ENCODE assay signal across 11 cellular contexts in the genomic region with DNA sequence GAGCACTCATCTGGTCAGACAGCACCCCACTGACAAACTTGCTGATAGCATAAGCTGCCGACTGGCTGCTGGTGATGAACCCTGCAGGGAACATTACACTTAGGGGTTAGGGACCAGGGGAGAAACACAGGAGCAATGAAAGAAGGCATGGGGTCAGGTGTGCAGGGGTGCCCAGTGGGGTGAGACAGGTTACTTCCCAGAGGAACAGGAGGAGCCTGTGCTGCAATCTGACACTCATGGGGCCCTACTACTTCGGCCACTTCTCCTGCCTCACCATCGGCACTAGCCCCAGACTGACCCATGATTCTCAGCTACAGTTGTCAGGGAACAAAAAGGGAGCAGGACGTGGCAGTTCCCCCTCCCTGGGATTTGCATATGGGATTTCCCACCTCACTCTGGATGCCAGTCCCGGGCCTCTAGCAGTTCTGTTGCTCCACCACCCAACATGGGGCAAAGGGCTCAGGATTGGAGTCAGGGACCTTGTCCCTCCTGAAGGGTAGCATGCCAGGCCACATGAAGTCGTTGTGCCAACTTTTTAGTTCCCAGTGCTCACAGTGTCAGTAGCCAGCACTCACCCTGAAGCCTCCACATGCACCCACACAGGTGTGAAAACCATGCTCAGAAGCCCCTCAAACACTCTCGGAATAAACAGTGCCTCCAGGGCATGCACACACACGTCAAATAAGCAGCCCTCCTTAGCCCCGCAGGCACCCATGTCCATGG. TPM values are rescaled to one million over a fixed set of nuclear protein-coding genes. Genes with fewer than 3 reads are reported as not detected.
DNase-seq lines count a peak whose midpoint lies in the region; ATAC-seq, FAIRE-seq and TF ChIP-seq lines count a peak whose summit lies in the region.
"Had no signal": no experiment of that assay in that cellular context is flagged by ENCODE, and none has a peak within 500 bp of the region (broad histone marks: within the 10 kb centered on the region; RNA-seq: fewer than 3 reads in every experiment).

No MANE protein-coding gene starts in this region.

- peaks cover 17% of the 10 kb centered on the region for H3K36me3 Mint-ChIP-seq in type B pancreatic cell

- TF ChIP-seq CTCF in left ventricle myocardium inferior (IDR thresholded peaks at IDR 0.05; ENCODE audit: borderline replicate concordance) (no peak), right atrium auricular region (IDR thresholded peaks at IDR 0.05) (no peak), K562 (IDR thresholded peaks at IDR 0.05 in 2 of 3, conservative IDR thresholded peaks at IDR 0.05 in 1 of 3; ENCODE audit: insufficient read depth in 2 of 3, low read depth in 1 of 3, low read length in 3 of 3) (no peak), type B pancreatic cell (conservative IDR thresholded peaks at IDR 0.05) (no peak)

- peak overlapping the region; percentile 98 for H3K4me2 ChIP-seq in K562 (ENCODE audit: insufficient read depth, low read length)

- POLR2A ChIA-PET in K562 (lab: Yijun Ruan, JAX), result interaction anchor here (0.6 to 5.2 kb wide), 6 partner anchors 9 to 366 kb away, joined by 3 to 33 read pairs (median 4); a partner anchor contains a TSS

- DNase-seq in left ventricle myocardium inferior, result no peak
- no peak for DNase-seq in right atrium auricular region (ENCODE audit: low spot score)
- no peak for DNase-seq in K562 (ENCODE audit: extremely low read depth in 1 of 4, low spot score in 3 of 4)
- no peak for DNase-seq in type B pancreatic cell (ENCODE audit: extremely low spot score, unreplicated experiment)
- no peak for DNase-seq in nucleus accumbens (lab: John Stamatoyannopoulos, UW)
- no peak for DNase-seq in SKM-1 treated with dmso at 0.1 percent for 144 hours (lab: John Stamatoyannopoulos, UW; ENCODE audit: unreplicated experiment)
- DNase-seq in NCI-H2227 treated with DMSO at 0.1 percent for 48 hours (lab: John Stamatoyannopoulos, UW), result no peak
- DNase-seq: activated naive CD4-positive, alpha-beta T cell; stimulated activated CD4-positive, alpha-beta T cell treated with anti-CD3 and anti-CD28 coated beads, Interleukin-12 subunit alpha, Interleukin-12 subunit beta, amount 100 ng/mL, for 4 hours had no signal

- no peak overlapping the region for H2AFZ ChIP-seq in K562 (ENCODE audit: low read depth, low read length)

- CTCF ChIA-PET in K562 (lab: Yijun Ruan, JAX; ENCODE audit: low intra/inter-chr PET ratio), result no interaction called here

- H3K4me3 ChIP-seq in left ventricle myocardium inferior (no peak overlapping the region), right atrium auricular region (no peak overlapping the region), K562 (no peak overlapping the region; the same call in 1 of the 2 replicates), mucosa of rectum (ENCODE audit: low read length in 2 of 2) (peak overlapping the region; percentile 80 to 91)

- no TSS peak for BruUV-seq in K562 (replicated peaks; lab: Mats Ljungman, UMichigan)

- H3K9me3 Mint-ChIP-seq in type B pancreatic cell, result no peaks in the 10 kb centered on the region

- no peaks in the 10 kb centered on the region for H3K27me3 Mint-ChIP-seq in type B pancreatic cell

- peaks cover 47% of the 10 kb centered on the region for H3K79me2 ChIP-seq in K562 (ENCODE audit: control insufficient read depth, insufficient read depth, low read length)

- H3K4me1 Mint-ChIP-seq in type B pancreatic cell (ENCODE audit: unreplicated experiment), result peaks cover 18% of the 10 kb centered on the region

- H3K4me1 ChIP-seq in left ventricle myocardium inferior (peaks cover 41% of the 10 kb centered on the region), right atrium auricular region (peaks cover 0 to 29% of the 10 kb centered on the region in 2 donors), K562 (replicated peaks in 1 of 2; ENCODE audit: control insufficient read depth in 2 of 2, insufficient read depth in 2 of 2, low read length in 2 of 2) (peaks cover 50 to 56% of the 10 kb centered on the region in 2 experiments), mucosa of rectum (ENCODE audit: control insufficient read depth in 2 of 2, insufficient read depth in 2 of 2, low read length in 2 of 2) (peaks cover 39 to 45% of the 10 kb centered on the region in 2 donors)

- FAIRE-seq in K562 (lab: Jason Lieb, UNC), result no peak
- FAIRE-seq: GM19239 had no signal

- peak overlapping the region; percentile 90 for H3K27ac Mint-ChIP-seq in type B pancreatic cell

- no peak for ATAC-seq in K562

- 54% methylated on average over 9 of the region's 9 CpGs for WGBS in K562 (ENCODE audit: insufficient coverage, low coverage, missing lambda C conversion rate)

- peak overlapping the region; percentile 81 for H3K27ac ChIP-seq in left ventricle myocardium inferior (replicated peaks)
- peak overlapping the region in 1 of 2 donors; percentile 25 for H3K27ac ChIP-seq in right atrium auricular region
- H3K27ac ChIP-seq in K562 (ENCODE audit: extremely low read depth, low read depth, low read length), result peak overlapping the region; percentile 92
- H3K27ac ChIP-seq in mucosa of rectum (ENCODE audit: low read depth in 2 of 2, low read length in 2 of 2), result peak overlapping the region; percentile 90 to 93

- H3K36me3 ChIP-seq in left ventricle myocardium inferior (peaks cover 31% of the 10 kb centered on the region), right atrium auricular region (peaks cover 16% of the 10 kb centered on the region), K562 (ENCODE audit: control insufficient read depth, insufficient read depth, low read length) (peaks cover 57% of the 10 kb centered on the region), mucosa of rectum (ENCODE audit: control insufficient read depth in 2 of 2, insufficient read depth in 2 of 2, low read length in 2 of 2) (peaks cover 27 to 31% of the 10 kb centered on the region in 2 donors)

- peak overlapping the region; percentile 93 for H3K4me3 Mint-ChIP-seq in type B pancreatic cell

- intact Hi-C loops in left ventricle myocardium inferior (cut with micrococcal nuclease) (no loop called here), K562 (cut with micrococcal nuclease) (no loop called here)

- H3K9me3 ChIP-seq in left ventricle myocardium inferior (replicated peaks), result no peaks in the 10 kb centered on the region
- no peaks in the 10 kb centered on the region for H3K9me3 ChIP-seq in right atrium auricular region
- H3K9me3 ChIP-seq in K562 (replicated peaks; ENCODE audit: control insufficient read depth, insufficient read depth, low read depth, low read length), result no peaks in the 10 kb centered on the region
- no peaks in the 10 kb centered on the region for H3K9me3 ChIP-seq in mucosa of rectum (ENCODE audit: control insufficient read depth in 2 of 2, low read length in 2 of 2)

- peaks cover 22% of the 10 kb centered on the region for H4K20me1 ChIP-seq in K562 (replicated peaks; ENCODE audit: control insufficient read depth, insufficient read depth, low read length)

- no peak for TF ChIP-seq POLR2A in K562 (conservative IDR thresholded peaks at IDR 0.05)

- H3K9me1 ChIP-seq in K562 (ENCODE audit: control insufficient read depth, insufficient read depth, low read length), result no peaks in the 10 kb centered on the region

- in situ Hi-C loops in K562 (cut with MboI), result no loop called here

- H3K9ac ChIP-seq in K562 (ENCODE audit: insufficient read depth in 1 of 2, low read depth in 2 of 2, low read length in 2 of 2) (peak overlapping the region; percentile 86 to 99), mucosa of rectum (ENCODE audit: low read depth in 1 of 2, low read length in 2 of 2) (peak overlapping the region; percentile 43 to 96)

- no peak for TF ChIP-seq RAD21 in K562 (CRISPR knock-in tag; conservative IDR thresholded peaks at IDR 0.05 in 1 of 2, IDR thresholded peaks at IDR 0.05 in 1 of 2)

- no peak for TF ChIP-seq EP300 in K562 (IDR thresholded peaks at IDR 0.05; ENCODE audit: low read length)

- H3K27me3 ChIP-seq in left ventricle myocardium inferior (ENCODE audit: low read depth), result no peaks in the 10 kb centered on the region
- H3K27me3 ChIP-seq in right atrium auricular region, result no peaks in the 10 kb centered on the region
- no peaks in the 10 kb centered on the region for H3K27me3 ChIP-seq in K562 (ENCODE audit: control insufficient read depth in 2 of 2, insufficient read depth in 2 of 2, low read length in 2 of 2)
- no peaks in the 10 kb centered on the region for H3K27me3 ChIP-seq in mucosa of rectum (ENCODE audit: control insufficient read depth in 2 of 2, insufficient read depth in 2 of 2, low read length in 2 of 2)

RNA-seq across cellular contexts. Expression of a gene that starts 2.2 kb away (rescaled TPM):
- total RNA-seq in left ventricle myocardium inferior, result 5.4 TPM
- total RNA-seq in right atrium auricular region, result 10 to 100 TPM in 1 of 2 donors, 1 to 10 TPM in 1; 8.2 to 11.1 TPM
- total RNA-seq in K562 (2011; cell fraction: chromatin; rRNA removed; ENCODE audit: low replicate concordance), result 93.5 and 200 TPM in 2 replicates
- total RNA-seq in K562 (2011; cell fraction: nucleolus; rRNA removed), result 179 and 193 TPM in 2 replicates
- 133 and 149 TPM in 2 replicates for total RNA-seq in K562 (2011; cell fraction: nucleoplasm; rRNA removed)
- 27.9 and 34.1 TPM in 2 replicates for total RNA-seq in K562 (2014; rRNA removed)
- 34.5 and 35.7 TPM in 2 replicates for total RNA-seq in K562 (2014; rRNA removed; fragmentation: Illumina TruSeq; extraction: Trizol)
- total RNA-seq in K562 (2015; rRNA removed; fragmentation: Illumina TruSeq; extraction: Trizol), result 27.9 and 28.2 TPM in 2 replicates
- total RNA-seq in K562 (2021), result 48.8 and 49.8 TPM in 2 replicates
- 73.9 and 87.9 TPM in 2 replicates for polyA plus RNA-seq in K562 (2011; rRNA removed)
- 125 and 133 TPM in 2 replicates for polyA plus RNA-seq in K562 (2011; cell fraction: cytosol; rRNA removed)
- polyA plus RNA-seq in K562 (2011; cell fraction: nucleus; rRNA removed), result 272 and 287 TPM in 2 replicates
- 36.4 and 40.1 TPM in 2 replicates for polyA plus RNA-seq in K562 (2012)
- 54.6 and 55.2 TPM in 2 replicates for polyA plus RNA-seq in K562 (2014; fragmentation: Illumina TruSeq; extraction: Trizol)
- 10 to 100 TPM; 24.7 to 40.7 TPM for polyA plus RNA-seq in K562 (2014; fragmentation: Nextera tagmentation; extraction: Ambion mirVana)
- polyA plus RNA-seq in K562 (2014; rRNA removed), result 54.6 and 55.0 TPM in 2 replicates
- 95.1 and 110 TPM in 2 replicates for polyA minus RNA-seq in K562 (2011; rRNA and poly(A)+ RNA removed)
- polyA minus RNA-seq in K562 (2011; cell fraction: cytosol; rRNA and poly(A)+ RNA removed), result 31.7 and 35.4 TPM in 2 replicates
- polyA minus RNA-seq in K562 (2011; cell fraction: nucleus; rRNA and poly(A)+ RNA removed), result 44.6 and 66.4 TPM in 2 replicates
- 40.5 and 41.4 TPM in 2 replicates for total RNA-seq in type B pancreatic cell (ENCODE audit: low replicate concordance)

RNA-seq across cellular contexts. Expression of a gene that starts 9.9 kb away (rescaled TPM):
- total RNA-seq in left ventricle myocardium inferior (32.7 TPM), right atrium auricular region (10 to 100 TPM; 26.1 to 37.2 TPM), K562 (2014; rRNA removed) (132 and 142 TPM in 2 replicates), K562 (2014; rRNA removed; fragmentation: Illumina TruSeq; extraction: Trizol) (142 and 147 TPM in 2 replicates), K562 (2015; rRNA removed; fragmentation: Illumina TruSeq; extraction: Trizol) (137 and 139 TPM in 2 replicates), K562 (2021) (139 TPM in 2 replicates), type B pancreatic cell (ENCODE audit: low replicate concordance) (60.7 and 73.1 TPM in 2 replicates)
- 76.0 and 138 TPM in 2 replicates for total RNA-seq in K562 (2011; cell fraction: chromatin; rRNA removed; ENCODE audit: low replicate concordance)
- total RNA-seq in K562 (2011; cell fraction: nucleolus; rRNA removed), result 134 and 149 TPM in 2 replicates
- total RNA-seq in K562 (2011; cell fraction: nucleoplasm; rRNA removed), result 122 and 136 TPM in 2 replicates
- polyA plus RNA-seq in K562 (2011; rRNA removed) (205 and 232 TPM in 2 replicates), K562 (2014; fragmentation: Illumina TruSeq; extraction: Trizol) (121 and 127 TPM in 2 replicates), K562 (2014; fragmentation: Nextera tagmentation; extraction: Ambion mirVana) (100 to 1,000 TPM; 455 to 524 TPM), K562 (2014; rRNA removed) (152 and 159 TPM in 2 replicates)
- 349 and 363 TPM in 2 replicates for polyA plus RNA-seq in K562 (2011; cell fraction: cytosol; rRNA removed)
- 108 and 126 TPM in 2 replicates for polyA plus RNA-seq in K562 (2011; cell fraction: nucleus; rRNA removed)
- 139 and 188 TPM in 2 replicates for polyA plus RNA-seq in K562 (2012)
- polyA minus RNA-seq in K562 (2011; rRNA and poly(A)+ RNA removed), result 121 and 192 TPM in 2 replicates
- 33.1 and 51.2 TPM in 2 replicates for polyA minus RNA-seq in K562 (2011; cell fraction: cytosol; rRNA and poly(A)+ RNA removed)
- polyA minus RNA-seq in K562 (2011; cell fraction: nucleus; rRNA and poly(A)+ RNA removed), result 44.2 and 59.3 TPM in 2 replicates

RNA-seq across cellular contexts. Expression of a gene that starts 10.4 kb away (rescaled TPM):
- 767 TPM for total RNA-seq in left ventricle myocardium inferior
- 1,000 to 10,000 TPM in 1 of 2 donors, 100 to 1,000 TPM in 1; 812 to 1,966 TPM for total RNA-seq in right atrium auricular region
- total RNA-seq in K562 (2011; cell fraction: chromatin; rRNA removed; ENCODE audit: low replicate concordance), result 136 and 201 TPM in 2 replicates
- 166 and 168 TPM in 2 replicates for total RNA-seq in K562 (2011; cell fraction: nucleolus; rRNA removed)
- total RNA-seq in K562 (2011; cell fraction: nucleoplasm; rRNA removed), result 272 and 420 TPM in 2 replicates
- total RNA-seq in K562 (2014; rRNA removed), result 1,122 and 1,723 TPM in 2 replicates
- 2,419 and 2,437 TPM in 2 replicates for total RNA-seq in K562 (2014; rRNA removed; fragmentation: Illumina TruSeq; extraction: Trizol)
- 2,472 and 2,755 TPM in 2 replicates for total RNA-seq in K562 (2015; rRNA removed; fragmentation: Illumina TruSeq; extraction: Trizol)
- 1,553 and 1,702 TPM in 2 replicates for total RNA-seq in K562 (2021)
- 1,393 and 1,573 TPM in 2 replicates for polyA plus RNA-seq in K562 (2011; rRNA removed)
- polyA plus RNA-seq in K562 (2011; cell fraction: cytosol; rRNA removed), result 686 and 1,751 TPM in 2 replicates
- 283 and 578 TPM in 2 replicates for polyA plus RNA-seq in K562 (2011; cell fraction: nucleus; rRNA removed)
- polyA plus RNA-seq in K562 (2012), result 1,761 and 1,841 TPM in 2 replicates
- 2,166 and 3,143 TPM in 2 replicates for polyA plus RNA-seq in K562 (2014; fragmentation: Illumina TruSeq; extraction: Trizol)
- 1,000 to 10,000 TPM; 2,471 to 2,886 TPM for polyA plus RNA-seq in K562 (2014; fragmentation: Nextera tagmentation; extraction: Ambion mirVana)
- polyA plus RNA-seq in K562 (2014; rRNA removed), result 2,239 and 5,486 TPM in 2 replicates
- polyA minus RNA-seq in K562 (2011; rRNA and poly(A)+ RNA removed), result 428 and 580 TPM in 2 replicates
- polyA minus RNA-seq in K562 (2011; cell fraction: cytosol; rRNA and poly(A)+ RNA removed), result 641 and 694 TPM in 2 replicates
- 60.3 and 141 TPM in 2 replicates for polyA minus RNA-seq in K562 (2011; cell fraction: nucleus; rRNA and poly(A)+ RNA removed)
- 1,257 and 1,262 TPM in 2 replicates for total RNA-seq in type B pancreatic cell (ENCODE audit: low replicate concordance)

RNA-seq across cellular contexts. Expression of a gene that starts 28.5 kb away (rescaled TPM):
- total RNA-seq in left ventricle myocardium inferior (71.8 TPM), right atrium auricular region (10 to 100 TPM; 56.8 to 69.7 TPM), K562 (2014; rRNA removed) (128 and 132 TPM in 2 replicates), K562 (2014; rRNA removed; fragmentation: Illumina TruSeq; extraction: Trizol) (95.2 and 104 TPM in 2 replicates), K562 (2015; rRNA removed; fragmentation: Illumina TruSeq; extraction: Trizol) (124 and 125 TPM in 2 replicates), K562 (2021) (193 and 197 TPM in 2 replicates), type B pancreatic cell (ENCODE audit: low replicate concordance) (138 and 185 TPM in 2 replicates)
- 358 and 605 TPM in 2 replicates for total RNA-seq in K562 (2011; cell fraction: chromatin; rRNA removed; ENCODE audit: low replicate concordance)
- total RNA-seq in K562 (2011; cell fraction: nucleolus; rRNA removed), result 442 and 449 TPM in 2 replicates
- 467 and 490 TPM in 2 replicates for total RNA-seq in K562 (2011; cell fraction: nucleoplasm; rRNA removed)
- polyA plus RNA-seq in K562 (2011; rRNA removed) (159 and 196 TPM in 2 replicates), K562 (2014; fragmentation: Illumina TruSeq; extraction: Trizol) (180 and 197 TPM in 2 replicates), K562 (2014; fragmentation: Nextera tagmentation; extraction: Ambion mirVana) (10 to 100 TPM; 19.5 to 46.2 TPM), K562 (2014; rRNA removed) (145 and 151 TPM in 2 replicates)
- polyA plus RNA-seq in K562 (2011; cell fraction: cytosol; rRNA removed), result 195 and 205 TPM in 2 replicates
- 158 and 198 TPM in 2 replicates for polyA plus RNA-seq in K562 (2011; cell fraction: nucleus; rRNA removed)
- polyA plus RNA-seq in K562 (2012), result 135 and 352 TPM in 2 replicates
- polyA minus RNA-seq in K562 (2011; rRNA and poly(A)+ RNA removed), result 167 and 177 TPM in 2 replicates
- polyA minus RNA-seq in K562 (2011; cell fraction: cytosol; rRNA and poly(A)+ RNA removed), result 92.7 and 93.6 TPM in 2 replicates
- polyA minus RNA-seq in K562 (2011; cell fraction: nucleus; rRNA and poly(A)+ RNA removed), result 42.5 and 79.6 TPM in 2 replicates

RNA-seq across cellular contexts. Expression of a gene that starts 30.6 kb away (rescaled TPM):
- total RNA-seq in left ventricle myocardium inferior (9.7 TPM), right atrium auricular region (10 to 100 TPM in 1 of 2 donors, 1 to 10 TPM in 1; 8.7 to 11.9 TPM), K562 (2014; rRNA removed) (15.3 and 16.0 TPM in 2 replicates), K562 (2014; rRNA removed; fragmentation: Illumina TruSeq; extraction: Trizol) (13.9 and 15.1 TPM in 2 replicates), K562 (2015; rRNA removed; fragmentation: Illumina TruSeq; extraction: Trizol) (16.2 and 16.9 TPM in 2 replicates), K562 (2021) (12.4 and 13.5 TPM in 2 replicates), type B pancreatic cell (ENCODE audit: low replicate concordance) (33.6 and 36.4 TPM in 2 replicates)
- 107 and 143 TPM in 2 replicates for total RNA-seq in K562 (2011; cell fraction: chromatin; rRNA removed; ENCODE audit: low replicate concordance)
- 70.5 and 71.8 TPM in 2 replicates for total RNA-seq in K562 (2011; cell fraction: nucleolus; rRNA removed)
- 96.7 and 121 TPM in 2 replicates for total RNA-seq in K562 (2011; cell fraction: nucleoplasm; rRNA removed)
- polyA plus RNA-seq in K562 (2011; rRNA removed) (13.4 and 13.7 TPM in 2 replicates), K562 (2014; fragmentation: Illumina TruSeq; extraction: Trizol) (8.9 and 9.7 TPM in 2 replicates), K562 (2014; fragmentation: Nextera tagmentation; extraction: Ambion mirVana) (1 to 10 TPM; 2.4 to 4.5 TPM), K562 (2014; rRNA removed) (21.9 and 25.5 TPM in 2 replicates)
- 3.3 and 3.9 TPM in 2 replicates for polyA plus RNA-seq in K562 (2011; cell fraction: cytosol; rRNA removed)
- 35.3 and 40.2 TPM in 2 replicates for polyA plus RNA-seq in K562 (2011; cell fraction: nucleus; rRNA removed)
- 7.1 and 9.9 TPM in 2 replicates for polyA plus RNA-seq in K562 (2012)
- 20.5 and 20.8 TPM in 2 replicates for polyA minus RNA-seq in K562 (2011; rRNA and poly(A)+ RNA removed)
- 3.7 and 4.3 TPM in 2 replicates for polyA minus RNA-seq in K562 (2011; cell fraction: cytosol; rRNA and poly(A)+ RNA removed)
- polyA minus RNA-seq in K562 (2011; cell fraction: nucleus; rRNA and poly(A)+ RNA removed), result 26.1 and 29.3 TPM in 2 replicates

Comparison
In these comparisons a context has a peak if more than half of its experiments do, and no peak if none do; other contexts are left out.
1. H3K4me3 ChIP-seq: peak in mucosa of rectum (2 of 2); none in left ventricle myocardium inferior (single experiment), right atrium auricular region (0 of 2) and K562 (single experiment).